Comparison of ENCODE assay signal across 12 cellular contexts in genomic region chr4:2940267-2941137, GRCh38. TPM values are rescaled to one million over a fixed set of nuclear protein-coding genes. Genes with fewer than 3 reads are reported as not detected.
DNase-seq lines count a peak whose midpoint lies in the region; ATAC-seq and TF ChIP-seq lines count a peak whose summit lies in the region.
"Had no signal": no experiment of that assay in that cellular context is flagged by ENCODE, and none has a peak within 500 bp of the region (broad histone marks: within the 10 kb centered on the region; RNA-seq: fewer than 3 reads in every experiment).

No MANE protein-coding gene starts in this region.

- peak; percentile 36 for TF ChIP-seq POLR2A in NB4 (IDR thresholded peaks at IDR 0.05; ENCODE audit: extremely low read depth, insufficient read length)

- intact Hi-C loops in psoas muscle (cut with DNase I): no loop called here

- no peak for TF ChIP-seq CTCF in NB4 (IDR thresholded peaks at IDR 0.05; ENCODE audit: low read depth, low read length)
- no peak for TF ChIP-seq CTCF in coronary artery (IDR thresholded peaks at IDR 0.05)
- TF ChIP-seq CTCF in psoas muscle (IDR thresholded peaks at IDR 0.05): no peak

- no peak for ATAC-seq in psoas muscle
- ATAC-seq: activated CD4-positive, CD25-positive, alpha-beta regulatory T cell treated with anti-CD3 and anti-CD28 coated beads, Interleukin-2, amount 50 U/mL, for 24 hours; CD8-positive, alpha-beta T cell had no signal

- peaks cover 22% of the 10 kb centered on the region for H3K4me1 ChIP-seq in psoas muscle

- H3K9me3 ChIP-seq in psoas muscle: no peaks in the 10 kb centered on the region

- peaks cover 13 to 83% of the 10 kb centered on the region in 2 donors for H3K36me3 ChIP-seq in psoas muscle (ENCODE audit: insufficient read depth in 1 of 2, low read depth in 1 of 2)

- WGBS in psoas muscle, 3 donors: 82 to 91% (median 88%) methylated on average over 29 of the region's 29 CpGs

- H3K27ac ChIP-seq in coronary artery (no peak overlapping the region), psoas muscle (no peak overlapping the region)

- no peaks in the 10 kb centered on the region for H3K27me3 ChIP-seq in psoas muscle (ENCODE audit: insufficient read depth in 3 of 3, low read length in 2 of 3)

- DNase-seq in activated CD4-positive, alpha-beta T cell treated with anti-CD3 and anti-CD28 coated beads for 48 hours: peak; percentile 3
- no peak for DNase-seq in activated CD4-positive, alpha-beta T cell treated with anti-CD3 and anti-CD28 coated beads, Interleukin-2, amount 50 U/mL, for 4 hours
- DNase-seq in NB4 (ENCODE audit: low read depth): peak; percentile 27
- peak; percentile 59 for DNase-seq in coronary artery (ENCODE audit: low spot score)
- peak; percentile 11 to 47 for DNase-seq in psoas muscle
- no peak for DNase-seq in kidney tubule cell (ENCODE audit: low spot score)
- DNase-seq in activated CD4-positive, CD25-positive, alpha-beta regulatory T cell (lab: John Stamatoyannopoulos, UW): no peak
- no peak for DNase-seq in GOT3 (lab: John Stamatoyannopoulos, UW)
- DNase-seq: NCI-H1105 treated with DMSO at 0.1 percent for 48 hours, NCI-H446 treated with DMSO at 0.1 percent for 48 hours had no signal

- H3K4me3 ChIP-seq in NB4 (ENCODE audit: low read depth, low read length): no peak overlapping the region
- no peak overlapping the region for H3K4me3 ChIP-seq in coronary artery
- H3K4me3 ChIP-seq in psoas muscle: no peak overlapping the region

RNA-seq across cellular contexts. Expression of gene NOP14, which starts 22.7 kb away (rescaled TPM):
- 10 to 100 TPM; 28.0 to 45.1 (median 43.9) TPM for total RNA-seq in psoas muscle
- 10 to 100 TPM; 24.7 to 48.1 (median 45.0) TPM for polyA plus RNA-seq in psoas muscle

RNA-seq across cellular contexts. Expression of gene GRK4, which starts 22.9 kb away (rescaled TPM):
- total RNA-seq in psoas muscle: 1 to 10 TPM; 5.9 to 7.9 (median 6.9) TPM
- polyA plus RNA-seq in psoas muscle: 1 to 10 TPM; 5.8 to 9.2 (median 6.6) TPM

Comparison
In these comparisons a context has a peak if more than half of its experiments do, and no peak if none do; other contexts are left out.
1. DNase-seq: peak in activated CD4-positive, alpha-beta T cell treated with anti-CD3 and anti-CD28 coated beads for 48 hours (single experiment), NB4 (single experiment), coronary artery (single experiment) and psoas muscle (2 of 2); none in activated CD4-positive, alpha-beta T cell treated with anti-CD3 and anti-CD28 coated beads, Interleukin-2, amount 50 U/mL, for 4 hours (0 of 2), kidney tubule cell (single experiment), activated CD4-positive, CD25-positive, alpha-beta regulatory T cell (0 of 4) and GOT3 (single experiment).